Comparison of ENCODE assay signal across 12 cellular contexts in genomic region chr5:151492729-151493128, GRCh38. TPM values are rescaled to one million over a fixed set of nuclear protein-coding genes. Genes with fewer than 3 reads are reported as not detected.
DNase-seq lines count a peak whose midpoint lies in the region; ATAC-seq and TF ChIP-seq lines count a peak whose summit lies in the region.
"Had no signal": no experiment of that assay in that cellular context is flagged by ENCODE, and none has a peak within 500 bp of the region (broad histone marks: within the 10 kb centered on the region; RNA-seq: fewer than 3 reads in every experiment).

No MANE protein-coding gene starts in this region.

- peak overlapping the region; percentile 76 for H3K27ac Mint-ChIP-seq in GM23338
- no peak overlapping the region for H3K27ac Mint-ChIP-seq in activated T-helper 17 cell treated with anti-CD3 and anti-CD28 coated beads, Interleukin-2, amount 50 U/mL, for 72 hours
- peak overlapping the region; percentile 36 for H3K27ac Mint-ChIP-seq in glutamatergic neuron (ENCODE audit: unreplicated experiment)

- H3K27me3 Mint-ChIP-seq in GM23338 (ENCODE audit: insufficient read depth, low read depth, poor library complexity) (no peaks in the 10 kb centered on the region), glutamatergic neuron (ENCODE audit: unreplicated experiment) (no peaks in the 10 kb centered on the region)
- H3K27me3 Mint-ChIP-seq in activated T-helper 17 cell treated with anti-CD3 and anti-CD28 coated beads, Interleukin-2, amount 50 U/mL, for 72 hours = no peaks in the 10 kb centered on the region
- H3K27me3 Mint-ChIP-seq in activated T-cell treated with anti-CD3 and anti-CD28 coated beads, Interleukin-2, amount 50 U/mL, for 4 hours (ENCODE audit: low read depth) = no peaks in the 10 kb centered on the region
- H3K27me3 Mint-ChIP-seq: IgD-negative memory B cell had no signal

- H3K27ac ChIP-seq in GM23338 (ENCODE audit: low read depth) = no peak overlapping the region
- H3K27ac ChIP-seq: WERI-Rb-1 had no signal

- no peak overlapping the region for H3K4me2 ChIP-seq in GM23338

- no peaks in the 10 kb centered on the region; the same call in 1 of the 2 replicates for H3K9me2 ChIP-seq in GM23338 (ENCODE audit: insufficient read depth)

- peak; percentile 21; the same call in 2 of the 3 replicates for ATAC-seq in GM23338
- ATAC-seq in activated T-helper 17 cell treated with anti-CD3 and anti-CD28 coated beads, Interleukin-2, amount 50 U/mL, for 72 hours (replicated peaks) = peak; percentile 82
- no peak for ATAC-seq in HG02798 (IDR thresholded peaks at IDR 0.05; ENCODE audit: poor library complexity, unreplicated experiment)
- no peak for ATAC-seq in activated T-cell treated with anti-CD3 and anti-CD28 coated beads, Interleukin-2, amount 50 U/mL, for 4 hours
- ATAC-seq: body of pancreas had no signal

- no peaks in the 10 kb centered on the region for H3K27me3 ChIP-seq in GM23338 (ENCODE audit: insufficient read depth)
- H3K27me3 ChIP-seq: body of pancreas had no signal

- TF ChIP-seq CTCF in GM23338 (conservative IDR thresholded peaks at IDR 0.05; ENCODE audit: low read depth in 2 of 2) (no peak), glutamatergic neuron (IDR thresholded peaks at IDR 0.05; ENCODE audit: partially characterized antibody, unreplicated experiment) (no peak)

- H3K9me3 Mint-ChIP-seq in GM23338 (0 out of 3 replicates have a peak, but pooled peaks cover 6% of the 10 kb centered on the region), glutamatergic neuron (ENCODE audit: unreplicated experiment) (no peaks in the 10 kb centered on the region)
- H3K9me3 Mint-ChIP-seq in activated T-helper 17 cell treated with anti-CD3 and anti-CD28 coated beads, Interleukin-2, amount 50 U/mL, for 72 hours = no peaks in the 10 kb centered on the region
- no peaks in the 10 kb centered on the region for H3K9me3 Mint-ChIP-seq in activated T-cell treated with anti-CD3 and anti-CD28 coated beads, Interleukin-2, amount 50 U/mL, for 4 hours
- H3K9me3 Mint-ChIP-seq: IgD-negative memory B cell had no signal

- no peaks in the 10 kb centered on the region for H3F3A ChIP-seq in GM23338 (replicated peaks; ENCODE audit: low read depth)

- no peaks in the 10 kb centered on the region for H3K36me3 ChIP-seq in GM23338 (ENCODE audit: insufficient read depth)
- H3K36me3 ChIP-seq: WERI-Rb-1 had no signal

- no peak overlapping the region for H2AFZ ChIP-seq in GM23338

- peaks cover 9% of the 10 kb centered on the region; the same call in 2 of the 3 replicates for H3K36me3 Mint-ChIP-seq in GM23338 (ENCODE audit: low read depth)
- peaks cover 22% of the 10 kb centered on the region for H3K36me3 Mint-ChIP-seq in activated T-helper 17 cell treated with anti-CD3 and anti-CD28 coated beads, Interleukin-2, amount 50 U/mL, for 72 hours (ENCODE audit: low read depth)
- peaks cover 13% of the 10 kb centered on the region for H3K36me3 Mint-ChIP-seq in glutamatergic neuron (ENCODE audit: unreplicated experiment)
- H3K36me3 Mint-ChIP-seq in activated T-cell treated with anti-CD3 and anti-CD28 coated beads, Interleukin-2, amount 50 U/mL, for 4 hours (ENCODE audit: insufficient read depth) = peaks cover 23% of the 10 kb centered on the region

- H3K4me1 ChIP-seq in GM23338 (ENCODE audit: insufficient read depth) = peaks cover 13% of the 10 kb centered on the region
- H3K4me1 ChIP-seq: body of pancreas had no signal

- H3K4me3 ChIP-seq in GM23338 = no peak overlapping the region
- H3K4me3 ChIP-seq: body of pancreas had no signal

- H3K4me3 Mint-ChIP-seq in GM23338 = no peak overlapping the region
- H3K4me3 Mint-ChIP-seq in activated T-helper 17 cell treated with anti-CD3 and anti-CD28 coated beads, Interleukin-2, amount 50 U/mL, for 72 hours = no peak overlapping the region
- no peak overlapping the region for H3K4me3 Mint-ChIP-seq in glutamatergic neuron (ENCODE audit: unreplicated experiment)
- no peak overlapping the region for H3K4me3 Mint-ChIP-seq in activated T-cell treated with anti-CD3 and anti-CD28 coated beads, Interleukin-2, amount 50 U/mL, for 4 hours
- H3K4me3 Mint-ChIP-seq: IgD-negative memory B cell had no signal

- no peaks in the 10 kb centered on the region for H4K20me1 ChIP-seq in GM23338 (replicated peaks; ENCODE audit: insufficient read depth)

- H3K4me1 Mint-ChIP-seq in GM23338 = peaks cover 25% of the 10 kb centered on the region
- no peaks in the 10 kb centered on the region for H3K4me1 Mint-ChIP-seq in activated T-helper 17 cell treated with anti-CD3 and anti-CD28 coated beads, Interleukin-2, amount 50 U/mL, for 72 hours
- H3K4me1 Mint-ChIP-seq in glutamatergic neuron (ENCODE audit: low read depth, unreplicated experiment) = peaks cover 6% of the 10 kb centered on the region
- no peaks in the 10 kb centered on the region for H3K4me1 Mint-ChIP-seq in activated T-cell treated with anti-CD3 and anti-CD28 coated beads, Interleukin-2, amount 50 U/mL, for 4 hours (ENCODE audit: low read depth)
- H3K4me1 Mint-ChIP-seq: IgD-negative memory B cell had no signal

- H3K79me2 ChIP-seq in GM23338 (replicated peaks; ENCODE audit: insufficient read depth) = no peaks in the 10 kb centered on the region

- DNase-seq in A172 (ENCODE audit: low spot score) = peak; percentile 61
- DNase-seq in GM23338 (ENCODE audit: low spot score) = no peak
- no peak for DNase-seq in glutamatergic neuron
- no peak for DNase-seq in activated T-cell treated with anti-CD3 and anti-CD28 coated beads, Interleukin-2, amount 50 U/mL, for 4 hours
- DNase-seq in NCI-H69 (lab: John Stamatoyannopoulos, UW) = no peak
- no peak for DNase-seq in cerebellum (ENCODE audit: low spot score)
- DNase-seq: DMS153, WERI-Rb-1 had no signal

TF ChIP-seq in GM23338, 12 proteins besides CTCF, POLR2A, EP300 and RAD21 (continues in another document):
- TF ChIP-seq POLR2AphosphoS5 (IDR thresholded peaks at IDR 0.05; ENCODE audit: low read depth) (no peak), NANOG (IDR thresholded peaks at IDR 0.05; ENCODE audit: borderline replicate concordance) (no peak), ZNF114 (CRISPR knock-in tag; IDR thresholded peaks at IDR 0.05) (no peak), JUNB (IDR thresholded peaks at IDR 0.05; ENCODE audit: unreplicated experiment) (no peak), ZNF331 (CRISPR knock-in tag; IDR thresholded peaks at IDR 0.05; ENCODE audit: low read depth) (no peak), STAT1 (IDR thresholded peaks at IDR 0.05; ENCODE audit: unreplicated experiment) (no peak), EZH2phosphoT487 (IDR thresholded peaks at IDR 0.05; ENCODE audit: unreplicated experiment) (no peak), CREB1 (CRISPR knock-in tag; IDR thresholded peaks at IDR 0.05; ENCODE audit: low read depth) (no peak), EZH2 (IDR thresholded peaks at IDR 0.05; ENCODE audit: low read depth, unreplicated experiment) (no peak)

RNA-seq across cellular contexts. Expression of gene SLC36A1, which starts 45.3 kb away (rescaled TPM):
- total RNA-seq in A172 (2014; rRNA removed; shearing (Covaris generic)) = 14.8 and 21.8 TPM in 2 replicates
- total RNA-seq in GM23338 (2014; rRNA removed; shearing (Covaris generic)) = 8.2 and 10.4 TPM in 2 replicates
- polyA plus RNA-seq in GM23338 (2016; fragmentation: Nextera tagmentation; extraction: Ambion mirVana) = 3.6 and 5.2 TPM in 2 replicates
- 1 to 10 TPM; 5.6 TPM for total RNA-seq in activated T-helper 17 cell treated with anti-CD3 and anti-CD28 coated beads, Interleukin-2, amount 50 U/mL, for 72 hours
- total RNA-seq in glutamatergic neuron (ENCODE audit: unreplicated experiment) (117 TPM), cerebellum (14.1 TPM)
- 1 to 10 TPM; 6.8 to 8.2 (median 6.8) TPM for total RNA-seq in activated T-cell treated with anti-CD3 and anti-CD28 coated beads, Interleukin-2, amount 50 U/mL, for 4 hours

Comparison
In these comparisons a context has a peak if more than half of its experiments do, and no peak if none do; other contexts are left out.
1. ATAC-seq: peak in GM23338 (single experiment) and activated T-helper 17 cell treated with anti-CD3 and anti-CD28 coated beads, Interleukin-2, amount 50 U/mL, for 72 hours (single experiment); none in HG02798 (single experiment) and activated T-cell treated with anti-CD3 and anti-CD28 coated beads, Interleukin-2, amount 50 U/mL, for 4 hours (0 of 2).